ENCODE assay signal across 2 cellular contexts in the genomic region with DNA sequence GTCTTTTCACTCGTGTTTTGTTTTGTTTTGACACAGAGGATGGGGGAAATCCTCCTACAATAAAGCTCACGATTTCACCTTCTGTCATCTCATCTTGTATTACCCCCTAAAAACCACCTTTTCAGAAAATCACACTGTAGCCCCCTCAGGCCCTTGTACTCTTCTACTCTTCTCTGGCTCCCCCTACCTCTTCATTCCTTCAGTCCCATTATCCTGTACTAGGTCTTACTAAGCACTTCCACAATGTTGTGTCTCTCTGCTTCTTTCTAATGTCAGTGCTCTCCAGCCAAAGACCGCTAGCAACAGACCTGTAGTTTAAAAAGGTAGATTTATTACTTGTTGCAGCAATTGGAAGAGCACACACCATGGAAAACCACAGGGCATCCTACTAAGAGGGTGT.
TF ChIP-seq lines count a peak whose summit lies in the region.

No MANE protein-coding gene starts in this region.

TF ChIP-seq in HCT116, 20 proteins besides CTCF, POLR2A, EP300 and RAD21:
- TF ChIP-seq, protein P1, sequence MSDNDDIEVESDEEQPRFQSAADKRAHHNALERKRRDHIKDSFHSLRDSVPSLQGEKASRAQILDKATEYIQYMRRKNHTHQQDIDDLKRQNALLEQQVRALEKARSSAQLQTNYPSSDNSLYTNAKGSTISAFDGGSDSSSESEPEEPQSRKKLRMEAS (IDR thresholded peaks at IDR 0.05): no peak
- TF ChIP-seq SRF (IDR thresholded peaks at IDR 0.05; ENCODE audit: low read depth) (no peak), JUND (IDR thresholded peaks at IDR 0.05) (no peak), SP1 (IDR thresholded peaks at IDR 0.05; ENCODE audit: low read depth) (no peak), TCF7L2 (IDR thresholded peaks at IDR 0.05; ENCODE audit: borderline replicate concordance, extremely low read depth, insufficient read depth, insufficient read length) (no peak), ZNF274 (IDR thresholded peaks at IDR 0.05; ENCODE audit: low read depth, low read length) (no peak), SIN3A (IDR thresholded peaks at IDR 0.05; ENCODE audit: low read depth) (no peak), ZFX (IDR thresholded peaks at IDR 0.05) (no peak), FOSL1 (IDR thresholded peaks at IDR 0.05; ENCODE audit: low read depth) (no peak), CBX3 (IDR thresholded peaks at IDR 0.05; ENCODE audit: low read depth) (no peak), CEBPB (IDR thresholded peaks at IDR 0.05; ENCODE audit: low read depth) (no peak), EGR1 (IDR thresholded peaks at IDR 0.05; ENCODE audit: low read depth) (no peak)
- TF ChIP-seq, protein P2, sequence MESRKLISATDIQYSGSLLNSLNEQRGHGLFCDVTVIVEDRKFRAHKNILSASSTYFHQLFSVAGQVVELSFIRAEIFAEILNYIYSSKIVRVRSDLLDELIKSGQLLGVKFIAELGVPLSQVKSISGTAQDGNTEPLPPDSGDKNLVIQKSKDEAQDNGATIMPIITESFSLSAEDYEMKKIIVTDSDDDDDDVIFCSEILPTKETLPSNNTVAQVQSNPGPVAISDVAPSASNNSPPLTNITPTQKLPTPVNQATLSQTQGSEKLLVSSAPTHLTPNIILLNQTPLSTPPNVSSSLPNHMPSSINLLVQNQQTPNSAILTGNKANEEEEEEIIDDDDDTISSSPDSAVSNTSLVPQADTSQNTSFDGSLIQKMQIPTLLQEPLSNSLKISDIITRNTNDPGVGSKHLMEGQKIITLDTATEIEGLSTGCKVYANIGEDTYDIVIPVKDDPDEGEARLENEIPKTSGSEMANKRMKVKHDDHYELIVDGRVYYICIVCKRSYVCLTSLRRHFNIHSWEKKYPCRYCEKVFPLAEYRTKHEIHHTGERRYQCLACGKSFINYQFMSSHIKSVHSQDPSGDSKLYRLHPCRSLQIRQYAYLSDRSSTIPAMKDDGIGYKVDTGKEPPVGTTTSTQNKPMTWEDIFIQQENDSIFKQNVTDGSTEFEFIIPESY (IDR thresholded peaks at IDR 0.05; ENCODE audit: extremely low read depth, insufficient replicate concordance, low read length): no peak
- TF ChIP-seq, protein P3, sequence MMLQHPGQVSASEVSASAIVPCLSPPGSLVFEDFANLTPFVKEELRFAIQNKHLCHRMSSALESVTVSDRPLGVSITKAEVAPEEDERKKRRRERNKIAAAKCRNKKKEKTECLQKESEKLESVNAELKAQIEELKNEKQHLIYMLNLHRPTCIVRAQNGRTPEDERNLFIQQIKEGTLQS (IDR thresholded peaks at IDR 0.05): no peak
- TF ChIP-seq, protein P4, sequence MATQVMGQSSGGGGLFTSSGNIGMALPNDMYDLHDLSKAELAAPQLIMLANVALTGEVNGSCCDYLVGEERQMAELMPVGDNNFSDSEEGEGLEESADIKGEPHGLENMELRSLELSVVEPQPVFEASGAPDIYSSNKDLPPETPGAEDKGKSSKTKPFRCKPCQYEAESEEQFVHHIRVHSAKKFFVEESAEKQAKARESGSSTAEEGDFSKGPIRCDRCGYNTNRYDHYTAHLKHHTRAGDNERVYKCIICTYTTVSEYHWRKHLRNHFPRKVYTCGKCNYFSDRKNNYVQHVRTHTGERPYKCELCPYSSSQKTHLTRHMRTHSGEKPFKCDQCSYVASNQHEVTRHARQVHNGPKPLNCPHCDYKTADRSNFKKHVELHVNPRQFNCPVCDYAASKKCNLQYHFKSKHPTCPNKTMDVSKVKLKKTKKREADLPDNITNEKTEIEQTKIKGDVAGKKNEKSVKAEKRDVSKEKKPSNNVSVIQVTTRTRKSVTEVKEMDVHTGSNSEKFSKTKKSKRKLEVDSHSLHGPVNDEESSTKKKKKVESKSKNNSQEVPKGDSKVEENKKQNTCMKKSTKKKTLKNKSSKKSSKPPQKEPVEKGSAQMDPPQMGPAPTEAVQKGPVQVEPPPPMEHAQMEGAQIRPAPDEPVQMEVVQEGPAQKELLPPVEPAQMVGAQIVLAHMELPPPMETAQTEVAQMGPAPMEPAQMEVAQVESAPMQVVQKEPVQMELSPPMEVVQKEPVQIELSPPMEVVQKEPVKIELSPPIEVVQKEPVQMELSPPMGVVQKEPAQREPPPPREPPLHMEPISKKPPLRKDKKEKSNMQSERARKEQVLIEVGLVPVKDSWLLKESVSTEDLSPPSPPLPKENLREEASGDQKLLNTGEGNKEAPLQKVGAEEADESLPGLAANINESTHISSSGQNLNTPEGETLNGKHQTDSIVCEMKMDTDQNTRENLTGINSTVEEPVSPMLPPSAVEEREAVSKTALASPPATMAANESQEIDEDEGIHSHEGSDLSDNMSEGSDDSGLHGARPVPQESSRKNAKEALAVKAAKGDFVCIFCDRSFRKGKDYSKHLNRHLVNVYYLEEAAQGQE (IDR thresholded peaks at IDR 0.05; ENCODE audit: low read depth): no peak

TF ChIP-seq in H1, 55 proteins besides CTCF, POLR2A, EP300 and RAD21:
- TF ChIP-seq SP4 (IDR thresholded peaks at IDR 0.05; ENCODE audit: low read length): no peak
- no peak for TF ChIP-seq HDAC2 (IDR thresholded peaks at IDR 0.05; ENCODE audit: borderline replicate concordance in 1 of 2, low read depth in 2 of 2, low read length in 2 of 2)
- no peak for TF ChIP-seq TEAD4 (IDR thresholded peaks at IDR 0.05; ENCODE audit: low read depth, low read length)
- TF ChIP-seq KDM4A (IDR thresholded peaks at IDR 0.05; ENCODE audit: low read depth, low read length, severe bottlenecking): no peak
- TF ChIP-seq, protein P5, sequence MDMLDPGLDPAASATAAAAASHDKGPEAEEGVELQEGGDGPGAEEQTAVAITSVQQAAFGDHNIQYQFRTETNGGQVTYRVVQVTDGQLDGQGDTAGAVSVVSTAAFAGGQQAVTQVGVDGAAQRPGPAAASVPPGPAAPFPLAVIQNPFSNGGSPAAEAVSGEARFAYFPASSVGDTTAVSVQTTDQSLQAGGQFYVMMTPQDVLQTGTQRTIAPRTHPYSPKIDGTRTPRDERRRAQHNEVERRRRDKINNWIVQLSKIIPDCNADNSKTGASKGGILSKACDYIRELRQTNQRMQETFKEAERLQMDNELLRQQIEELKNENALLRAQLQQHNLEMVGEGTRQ (IDR thresholded peaks at IDR 0.05; ENCODE audit: low read length): no peak
- no peak for TF ChIP-seq BACH1 (IDR thresholded peaks at IDR 0.05; ENCODE audit: low read length)
- no peak for TF ChIP-seq ASH2L (IDR thresholded peaks at IDR 0.05; ENCODE audit: low read length)
- TF ChIP-seq, protein P3 (IDR thresholded peaks at IDR 0.05; ENCODE audit: insufficient read depth, low read depth, low read length): no peak
- TF ChIP-seq, protein P1 (IDR thresholded peaks at IDR 0.05): no peak
- no peak for TF ChIP-seq HDAC6 (IDR thresholded peaks at IDR 0.05; ENCODE audit: low read depth, low read length)
- TF ChIP-seq BRCA1 (IDR thresholded peaks at IDR 0.05; ENCODE audit: low read depth, low read length): no peak
